Comparison of ENCODE assay signal across 18 cellular contexts in genomic region chr2:176812376-176812775, GRCh38.
"Had no signal": no experiment of that assay in that cellular context is flagged by ENCODE, and none has a peak within 500 bp of the region (broad histone marks: within the 10 kb centered on the region; RNA-seq: fewer than 3 reads in every experiment).

No MANE protein-coding gene starts in this region.

- FAIRE-seq: bronchial epithelial cell, TTC549 had no signal

- H3K4me1 ChIP-seq: foreskin keratinocyte, suprapubic skin had no signal

- H3K4me3 ChIP-seq: skin epidermis, suprapubic skin had no signal

- H3K27ac ChIP-seq: foreskin keratinocyte, suprapubic skin had no signal

- H3K9me3 ChIP-seq: suprapubic skin had no signal

- ATAC-seq: effector memory CD8-positive, alpha-beta T cell; foreskin keratinocyte; left ventricle myocardium superior; right cardiac atrium; stimulated activated naive CD8-positive, alpha-beta T cell treated with anti-CD3 and anti-CD28 coated beads, Interleukin-15, Interleukin-2, amounts not matched to agents 100 U/mL and 50 U/mL, for 24 hours had no signal

- H3K27me3 ChIP-seq: foreskin keratinocyte, suprapubic skin had no signal

- DNase-seq: activated B cell treated with CpG ODN at 0.5 μM for 24 hours; activated CD4-positive, alpha-beta T cell treated with anti-CD3 and anti-CD28 coated beads for 48 hours; activated naive CD4-positive, alpha-beta T cell; aorta; dermis blood vessel endothelial cell; effector memory CD8-positive, alpha-beta T cell; foreskin keratinocyte; kidney glomerular epithelial cell; left ventricle myocardium superior; mesenchymal stem cell; nephron progenitor cell; occipital lobe; right cardiac atrium; stimulated activated naive CD8-positive, alpha-beta T cell treated with anti-CD3 and anti-CD28 coated beads, Interleukin-15, Interleukin-2, amounts not matched to agents 100 U/mL and 50 U/mL, for 24 hours had no signal

- H3K36me3 ChIP-seq: suprapubic skin had no signal
